In the genomic region with DNA sequence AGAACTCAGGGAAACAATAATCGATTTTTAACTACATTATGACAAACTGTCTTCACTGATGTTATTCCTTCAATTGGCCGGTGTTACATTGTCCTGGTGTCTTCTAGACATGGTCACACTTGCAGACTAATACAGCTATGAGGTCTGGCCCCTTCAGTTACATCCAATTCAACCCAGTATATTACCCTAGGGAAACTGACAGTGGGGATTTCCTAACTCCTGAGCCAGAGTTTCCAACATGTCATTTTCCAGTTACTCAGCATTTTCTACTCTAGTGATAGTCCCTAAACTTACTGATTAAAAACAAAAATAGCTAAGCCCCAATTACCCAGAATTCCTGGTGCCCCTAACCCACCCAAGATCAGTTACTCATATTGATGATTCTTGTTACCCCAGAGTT, we compare ENCODE assay signal across 17 cellular contexts. TPM values are rescaled to one million over a fixed set of nuclear protein-coding genes. Genes with fewer than 3 reads are reported as not detected.
DNase-seq lines count a peak whose midpoint lies in the region; ATAC-seq lines count a peak whose summit lies in the region.
"Had no signal": no experiment of that assay in that cellular context is flagged by ENCODE, and none has a peak within 500 bp of the region (broad histone marks: within the 10 kb centered on the region; RNA-seq: fewer than 3 reads in every experiment).

No MANE protein-coding gene starts in this region.

- DNase-seq in activated T-cell treated with anti-CD3 and anti-CD28 coated beads, Interleukin-2, amount 50 U/mL, for 24 hours = no peak
- DNase-seq in activated T-cell treated with anti-CD3 and anti-CD28 coated beads for 4 hours = no peak
- no peak for DNase-seq in activated T-helper 1 cell treated with anti-CD3 and anti-CD28 coated beads, Interleukin-12 subunit alpha, Interleukin-12 subunit beta, Interleukin-2, Interleukin-4 antibody, amounts not matched to agents 30 ng/mL and 10 ng/mL and 1 ng/mL, durations not matched to agents 14 hours and 24 hours and 36 hours (ENCODE audit: low spot score)
- DNase-seq in NAMALWA (ENCODE audit: low spot score) = no peak
- DNase-seq in effector memory CD8-positive, alpha-beta T cell = no peak
- DNase-seq: ACHN, AML-193, DMS153, EL, GOT3, NCI-H1417, NCI-H187 treated with DMSO at 0.1 percent for 48 hours, OCI-M1 had no signal

- H3K36me3 Mint-ChIP-seq in activated T-cell treated with anti-CD3 and anti-CD28 coated beads, Interleukin-2, amount 50 U/mL, for 24 hours (ENCODE audit: low read depth) = no peaks in the 10 kb centered on the region
- peaks cover 35% of the 10 kb centered on the region for H3K36me3 Mint-ChIP-seq in T-helper 1 cell treated with Interleukin-12 subunit alpha and Interleukin-12 subunit beta and Interleukin-4 antibody, amounts not matched to agents 30 μg/mL and 1 μg/mL, for 36 hours (ENCODE audit: low read depth)
- peaks cover 20% of the 10 kb centered on the region for H3K36me3 Mint-ChIP-seq in activated T-helper 1 cell treated with anti-CD3 and anti-CD28 coated beads, Interleukin-12 subunit alpha, Interleukin-12 subunit beta, Interleukin-2, Interleukin-4 antibody, amounts not matched to agents 30 ng/mL and 10 ng/mL and 1 ng/mL, durations not matched to agents 14 hours and 24 hours and 36 hours (ENCODE audit: low read depth)
- H3K36me3 Mint-ChIP-seq in stimulated activated memory B cell treated with anti-CD40 and anti-IgM and Interleukin-4, amounts not matched to agents 10 μg/mL and 1 μg/mL and 100 μg/mL, for 72 hours = peaks cover 19% of the 10 kb centered on the region
- H3K36me3 Mint-ChIP-seq in effector memory CD8-positive, alpha-beta T cell (ENCODE audit: insufficient read depth) = no peaks in the 10 kb centered on the region
- H3K36me3 Mint-ChIP-seq: CD14-positive monocyte had no signal

- intact Hi-C loops in activated T-helper 1 cell treated with anti-CD3 and anti-CD28 coated beads, Interleukin-12 subunit alpha, Interleukin-12 subunit beta, Interleukin-2, Interleukin-4 antibody, amounts not matched to agents 30 ng/mL and 10 ng/mL and 1 ng/mL, durations not matched to agents 14 hours and 24 hours and 36 hours (cut with micrococcal nuclease) = loop anchor here (1.0 to 5.0 kb wide), 6 partner anchors 25 to 441 kb away; no protein-coding TSS in a partner anchor

- no peaks in the 10 kb centered on the region for H3K27me3 Mint-ChIP-seq in activated T-cell treated with anti-CD3 and anti-CD28 coated beads, Interleukin-2, amount 50 U/mL, for 24 hours
- no peaks in the 10 kb centered on the region for H3K27me3 Mint-ChIP-seq in T-helper 1 cell treated with Interleukin-12 subunit alpha and Interleukin-12 subunit beta and Interleukin-4 antibody, amounts not matched to agents 30 μg/mL and 1 μg/mL, for 36 hours (ENCODE audit: low read depth)
- H3K27me3 Mint-ChIP-seq in activated T-helper 1 cell treated with anti-CD3 and anti-CD28 coated beads, Interleukin-12 subunit alpha, Interleukin-12 subunit beta, Interleukin-2, Interleukin-4 antibody, amounts not matched to agents 30 ng/mL and 10 ng/mL and 1 ng/mL, durations not matched to agents 14 hours and 24 hours and 36 hours (ENCODE audit: insufficient read depth) = no peaks in the 10 kb centered on the region
- no peaks in the 10 kb centered on the region for H3K27me3 Mint-ChIP-seq in stimulated activated memory B cell treated with anti-CD40 and anti-IgM and Interleukin-4, amounts not matched to agents 10 μg/mL and 1 μg/mL and 100 μg/mL, for 72 hours
- no peaks in the 10 kb centered on the region for H3K27me3 Mint-ChIP-seq in effector memory CD8-positive, alpha-beta T cell

- H3K4me1 Mint-ChIP-seq in activated T-cell treated with anti-CD3 and anti-CD28 coated beads, Interleukin-2, amount 50 U/mL, for 24 hours (ENCODE audit: low read depth) = peaks cover 72% of the 10 kb centered on the region
- H3K4me1 Mint-ChIP-seq in T-helper 1 cell treated with Interleukin-12 subunit alpha and Interleukin-12 subunit beta and Interleukin-4 antibody, amounts not matched to agents 30 μg/mL and 1 μg/mL, for 36 hours (ENCODE audit: low read depth) = peaks cover 63% of the 10 kb centered on the region
- H3K4me1 Mint-ChIP-seq in activated T-helper 1 cell treated with anti-CD3 and anti-CD28 coated beads, Interleukin-12 subunit alpha, Interleukin-12 subunit beta, Interleukin-2, Interleukin-4 antibody, amounts not matched to agents 30 ng/mL and 10 ng/mL and 1 ng/mL, durations not matched to agents 14 hours and 24 hours and 36 hours (ENCODE audit: low read depth) = peaks cover 85% of the 10 kb centered on the region
- H3K4me1 Mint-ChIP-seq in stimulated activated memory B cell treated with anti-CD40 and anti-IgM and Interleukin-4, amounts not matched to agents 10 μg/mL and 1 μg/mL and 100 μg/mL, for 72 hours = peaks cover 25% of the 10 kb centered on the region
- peaks cover 19 to 42% of the 10 kb centered on the region in 2 donors for H3K4me1 Mint-ChIP-seq in effector memory CD8-positive, alpha-beta T cell (ENCODE audit: low read depth in 2 of 2)
- H3K4me1 Mint-ChIP-seq: CD14-positive monocyte had no signal

- no peak for ATAC-seq in stimulated activated memory B cell treated with anti-CD40 and anti-IgM and Interleukin-4, amounts not matched to agents 10 μg/mL and 1 μg/mL and 100 μg/mL, for 72 hours
- ATAC-seq in effector memory CD8-positive, alpha-beta T cell (replicated peaks) = no peak

- peaks cover 2% of the 10 kb centered on the region for H3K9me3 Mint-ChIP-seq in activated T-cell treated with anti-CD3 and anti-CD28 coated beads, Interleukin-2, amount 50 U/mL, for 24 hours
- peaks cover 15% of the 10 kb centered on the region for H3K9me3 Mint-ChIP-seq in T-helper 1 cell treated with Interleukin-12 subunit alpha and Interleukin-12 subunit beta and Interleukin-4 antibody, amounts not matched to agents 30 μg/mL and 1 μg/mL, for 36 hours
- H3K9me3 Mint-ChIP-seq in activated T-helper 1 cell treated with anti-CD3 and anti-CD28 coated beads, Interleukin-12 subunit alpha, Interleukin-12 subunit beta, Interleukin-2, Interleukin-4 antibody, amounts not matched to agents 30 ng/mL and 10 ng/mL and 1 ng/mL, durations not matched to agents 14 hours and 24 hours and 36 hours = peaks cover 17% of the 10 kb centered on the region
- H3K9me3 Mint-ChIP-seq in stimulated activated memory B cell treated with anti-CD40 and anti-IgM and Interleukin-4, amounts not matched to agents 10 μg/mL and 1 μg/mL and 100 μg/mL, for 72 hours = no peaks in the 10 kb centered on the region
- no peaks in the 10 kb centered on the region for H3K9me3 Mint-ChIP-seq in effector memory CD8-positive, alpha-beta T cell

- H3K27ac Mint-ChIP-seq in activated T-cell treated with anti-CD3 and anti-CD28 coated beads, Interleukin-2, amount 50 U/mL, for 24 hours = peak overlapping the region; percentile 93
- H3K27ac Mint-ChIP-seq in T-helper 1 cell treated with Interleukin-12 subunit alpha and Interleukin-12 subunit beta and Interleukin-4 antibody, amounts not matched to agents 30 μg/mL and 1 μg/mL, for 36 hours = peak overlapping the region; percentile 71
- peak overlapping the region; percentile 91 for H3K27ac Mint-ChIP-seq in activated T-helper 1 cell treated with anti-CD3 and anti-CD28 coated beads, Interleukin-12 subunit alpha, Interleukin-12 subunit beta, Interleukin-2, Interleukin-4 antibody, amounts not matched to agents 30 ng/mL and 10 ng/mL and 1 ng/mL, durations not matched to agents 14 hours and 24 hours and 36 hours
- peak overlapping the region; percentile 72 for H3K27ac Mint-ChIP-seq in stimulated activated memory B cell treated with anti-CD40 and anti-IgM and Interleukin-4, amounts not matched to agents 10 μg/mL and 1 μg/mL and 100 μg/mL, for 72 hours
- peak overlapping the region in 1 of 2 donors; percentile 64 for H3K27ac Mint-ChIP-seq in effector memory CD8-positive, alpha-beta T cell
- H3K27ac Mint-ChIP-seq: CD14-positive monocyte had no signal

- H3K4me3 Mint-ChIP-seq in activated T-cell treated with anti-CD3 and anti-CD28 coated beads, Interleukin-2, amount 50 U/mL, for 24 hours = peak overlapping the region; percentile 29
- H3K4me3 Mint-ChIP-seq in T-helper 1 cell treated with Interleukin-12 subunit alpha and Interleukin-12 subunit beta and Interleukin-4 antibody, amounts not matched to agents 30 μg/mL and 1 μg/mL, for 36 hours = no peak overlapping the region
- H3K4me3 Mint-ChIP-seq in activated T-helper 1 cell treated with anti-CD3 and anti-CD28 coated beads, Interleukin-12 subunit alpha, Interleukin-12 subunit beta, Interleukin-2, Interleukin-4 antibody, amounts not matched to agents 30 ng/mL and 10 ng/mL and 1 ng/mL, durations not matched to agents 14 hours and 24 hours and 36 hours = peak overlapping the region; percentile 61
- H3K4me3 Mint-ChIP-seq in stimulated activated memory B cell treated with anti-CD40 and anti-IgM and Interleukin-4, amounts not matched to agents 10 μg/mL and 1 μg/mL and 100 μg/mL, for 72 hours = no peak overlapping the region
- H3K4me3 Mint-ChIP-seq in effector memory CD8-positive, alpha-beta T cell = no peak overlapping the region
- H3K4me3 Mint-ChIP-seq: CD14-positive monocyte had no signal

RNA-seq across cellular contexts. Expression of a gene that starts 21.1 kb away (rescaled TPM):
- total RNA-seq in activated T-helper 1 cell treated with anti-CD3 and anti-CD28 coated beads, Interleukin-12 subunit alpha, Interleukin-12 subunit beta, Interleukin-2, Interleukin-4 antibody, amounts not matched to agents 30 ng/mL and 10 ng/mL and 1 ng/mL, durations not matched to agents 14 hours and 24 hours and 36 hours = 2,121 and 2,175 TPM in 2 replicates
- total RNA-seq: RPMI7951 had no signal

Comparison
In these comparisons a context has a peak if more than half of its experiments do, and no peak if none do; other contexts are left out.
1. H3K4me3 Mint-ChIP-seq: peak in activated T-cell treated with anti-CD3 and anti-CD28 coated beads, Interleukin-2, amount 50 U/mL, for 24 hours (single experiment) and activated T-helper 1 cell treated with anti-CD3 and anti-CD28 coated beads, Interleukin-12 subunit alpha, Interleukin-12 subunit beta, Interleukin-2, Interleukin-4 antibody, amounts not matched to agents 30 ng/mL and 10 ng/mL and 1 ng/mL, durations not matched to agents 14 hours and 24 hours and 36 hours (single experiment); none in T-helper 1 cell treated with Interleukin-12 subunit alpha and Interleukin-12 subunit beta and Interleukin-4 antibody, amounts not matched to agents 30 μg/mL and 1 μg/mL, for 36 hours (single experiment), stimulated activated memory B cell treated with anti-CD40 and anti-IgM and Interleukin-4, amounts not matched to agents 10 μg/mL and 1 μg/mL and 100 μg/mL, for 72 hours (single experiment) and effector memory CD8-positive, alpha-beta T cell (0 of 2).